9 cellular contexts compared by ENCODE assay signal in genomic region chr4:108849611-108850406, GRCh38.
A peak's percentile ranks its signal among the peaks of the same experiment; 100 is the strongest.
DNase-seq lines count a peak whose midpoint lies in the region; ATAC-seq lines count a peak whose summit lies in the region.
"Had no signal": no experiment of that assay in that cellular context is flagged by ENCODE, and none has a peak within 500 bp of the region (broad histone marks: within the 10 kb centered on the region; RNA-seq: fewer than 3 reads in every experiment).

No MANE protein-coding gene starts in this region.

- no peaks in the 10 kb centered on the region for H3K36me3 Mint-ChIP-seq in activated T-helper 2 cell treated with anti-CD3 and anti-CD28 coated beads, Interferon-gamma antibody, Interleukin-2, Interleukin-4, amounts not matched to agents 10 μg/mL and 5 μg/mL and 100 μg/mL, durations not matched to agents 14 hours and 24 hours and 36 hours (ENCODE audit: low read depth)
- H3K36me3 Mint-ChIP-seq in stimulated activated memory B cell treated with anti-CD40 and anti-IgM and Interleukin-4, amounts not matched to agents 10 μg/mL and 1 μg/mL and 100 μg/mL, for 72 hours: no peaks in the 10 kb centered on the region
- H3K36me3 Mint-ChIP-seq: brain had no signal

- no peaks in the 10 kb centered on the region for H3K27me3 Mint-ChIP-seq in activated T-helper 2 cell treated with anti-CD3 and anti-CD28 coated beads, Interferon-gamma antibody, Interleukin-2, Interleukin-4, amounts not matched to agents 10 μg/mL and 5 μg/mL and 100 μg/mL, durations not matched to agents 14 hours and 24 hours and 36 hours (ENCODE audit: low read depth)
- H3K27me3 Mint-ChIP-seq in stimulated activated memory B cell treated with anti-CD40 and anti-IgM and Interleukin-4, amounts not matched to agents 10 μg/mL and 1 μg/mL and 100 μg/mL, for 72 hours: no peaks in the 10 kb centered on the region

- ATAC-seq in GM19438 (IDR thresholded peaks at IDR 0.05; ENCODE audit: low read depth, unreplicated experiment) (peak; percentile 97), HG03354 (IDR thresholded peaks at IDR 0.05; ENCODE audit: poor library complexity, severe bottlenecking, unreplicated experiment) (peak; percentile 97), Right ventricle myocardium superior (ENCODE audit: poor library complexity) (no peak)
- peak; percentile 39 for ATAC-seq in stimulated activated memory B cell treated with anti-CD40 and anti-IgM and Interleukin-4, amounts not matched to agents 10 μg/mL and 1 μg/mL and 100 μg/mL, for 72 hours

- peaks cover 40% of the 10 kb centered on the region for H3K4me1 Mint-ChIP-seq in activated T-helper 2 cell treated with anti-CD3 and anti-CD28 coated beads, Interferon-gamma antibody, Interleukin-2, Interleukin-4, amounts not matched to agents 10 μg/mL and 5 μg/mL and 100 μg/mL, durations not matched to agents 14 hours and 24 hours and 36 hours (ENCODE audit: low read depth)
- peaks cover 4% of the 10 kb centered on the region for H3K4me1 Mint-ChIP-seq in stimulated activated memory B cell treated with anti-CD40 and anti-IgM and Interleukin-4, amounts not matched to agents 10 μg/mL and 1 μg/mL and 100 μg/mL, for 72 hours

- no peak overlapping the region for H3K4me3 Mint-ChIP-seq in activated T-helper 2 cell treated with anti-CD3 and anti-CD28 coated beads, Interferon-gamma antibody, Interleukin-2, Interleukin-4, amounts not matched to agents 10 μg/mL and 5 μg/mL and 100 μg/mL, durations not matched to agents 14 hours and 24 hours and 36 hours (ENCODE audit: low read depth)
- no peak overlapping the region for H3K4me3 Mint-ChIP-seq in stimulated activated memory B cell treated with anti-CD40 and anti-IgM and Interleukin-4, amounts not matched to agents 10 μg/mL and 1 μg/mL and 100 μg/mL, for 72 hours
- H3K4me3 Mint-ChIP-seq: brain had no signal

- H3K27ac Mint-ChIP-seq in activated T-helper 2 cell treated with anti-CD3 and anti-CD28 coated beads, Interferon-gamma antibody, Interleukin-2, Interleukin-4, amounts not matched to agents 10 μg/mL and 5 μg/mL and 100 μg/mL, durations not matched to agents 14 hours and 24 hours and 36 hours: peak overlapping the region; percentile 60
- no peak overlapping the region for H3K27ac Mint-ChIP-seq in stimulated activated memory B cell treated with anti-CD40 and anti-IgM and Interleukin-4, amounts not matched to agents 10 μg/mL and 1 μg/mL and 100 μg/mL, for 72 hours

- DNase-seq in AG08395 (ENCODE audit: low spot score) (peak; percentile 51), NCI-H748 (lab: John Stamatoyannopoulos, UW; ENCODE audit: unreplicated experiment) (no peak), COLO668 (lab: John Stamatoyannopoulos, UW; ENCODE audit: unreplicated experiment) (no peak), Right ventricle myocardium superior (no peak)
- no peak for DNase-seq in activated T-helper 2 cell treated with anti-CD3 and anti-CD28 coated beads, Interferon-gamma antibody, Interleukin-2, Interleukin-4, amounts not matched to agents 10 μg/mL and 5 μg/mL and 100 μg/mL, durations not matched to agents 14 hours and 24 hours and 36 hours (ENCODE audit: low spot score)

- intact Hi-C loops in activated T-helper 2 cell treated with anti-CD3 and anti-CD28 coated beads, Interferon-gamma antibody, Interleukin-2, Interleukin-4, amounts not matched to agents 10 μg/mL and 5 μg/mL and 100 μg/mL, durations not matched to agents 14 hours and 24 hours and 36 hours (cut with micrococcal nuclease): loop anchor here (2.0 to 10.0 kb wide), 2 partner anchors 125 to 509 kb away; no protein-coding TSS in a partner anchor
- intact Hi-C loops in Right ventricle myocardium superior (cut with DNase I): no loop called here

- H3K9me3 Mint-ChIP-seq in activated T-helper 2 cell treated with anti-CD3 and anti-CD28 coated beads, Interferon-gamma antibody, Interleukin-2, Interleukin-4, amounts not matched to agents 10 μg/mL and 5 μg/mL and 100 μg/mL, durations not matched to agents 14 hours and 24 hours and 36 hours: peaks cover 5% of the 10 kb centered on the region
- H3K9me3 Mint-ChIP-seq in stimulated activated memory B cell treated with anti-CD40 and anti-IgM and Interleukin-4, amounts not matched to agents 10 μg/mL and 1 μg/mL and 100 μg/mL, for 72 hours: no peaks in the 10 kb centered on the region
- H3K9me3 Mint-ChIP-seq: brain had no signal
